Comparison of ENCODE assay signal across 1 cellular context in genomic region chr7:23235688-23236280, GRCh38.
TF ChIP-seq lines count a peak whose summit lies in the region.

No MANE protein-coding gene starts in this region.

TF ChIP-seq in HepG2, 621 proteins besides CTCF, POLR2A, EP300 and RAD21 (continued from another document):
- peak; percentile 36; the same call in 1 of the 2 replicates for TF ChIP-seq USF2 (IDR thresholded peaks at IDR 0.05; ENCODE audit: low read depth, low read length)
- TF ChIP-seq USF2 (CRISPR knock-in tag; IDR thresholded peaks at IDR 0.05; ENCODE audit: borderline replicate concordance), result no peak
- TF ChIP-seq CEBPB (IDR thresholded peaks at IDR 0.05; ENCODE audit: borderline replicate concordance, low read depth, low read length), result peak; percentile 8; the same call in 1 of the 2 replicates
- TF ChIP-seq ZNF33A (CRISPR knock-in tag; IDR thresholded peaks at IDR 0.05; ENCODE audit: borderline replicate concordance), result no peak
- TF ChIP-seq DR1 (CRISPR knock-in tag; IDR thresholded peaks at IDR 0.05), result no peak
- TF ChIP-seq CENPBD1 (CRISPR knock-in tag; IDR thresholded peaks at IDR 0.05; ENCODE audit: borderline replicate concordance, low read depth), result no peak
- no peak for TF ChIP-seq ZNF101 (CRISPR knock-in tag; IDR thresholded peaks at IDR 0.05; ENCODE audit: borderline replicate concordance, low read depth)
- no peak for TF ChIP-seq ELK4 (CRISPR knock-in tag; IDR thresholded peaks at IDR 0.05; ENCODE audit: borderline replicate concordance)
- TF ChIP-seq SYNCRIP (IDR thresholded peaks at IDR 0.05; ENCODE audit: insufficient read depth, low read depth, low read length), result no peak
- TF ChIP-seq ZNF180 (CRISPR knock-in tag; IDR thresholded peaks at IDR 0.05; ENCODE audit: borderline replicate concordance, low read depth), result no peak
- no peak for TF ChIP-seq HMGXB3 (CRISPR knock-in tag; IDR thresholded peaks at IDR 0.05; ENCODE audit: borderline replicate concordance)
- no peak for TF ChIP-seq ZNF431 (CRISPR knock-in tag; IDR thresholded peaks at IDR 0.05; ENCODE audit: borderline replicate concordance, low read depth)
